Comparison of ENCODE assay signal across 1 cellular context in the genomic region with DNA sequence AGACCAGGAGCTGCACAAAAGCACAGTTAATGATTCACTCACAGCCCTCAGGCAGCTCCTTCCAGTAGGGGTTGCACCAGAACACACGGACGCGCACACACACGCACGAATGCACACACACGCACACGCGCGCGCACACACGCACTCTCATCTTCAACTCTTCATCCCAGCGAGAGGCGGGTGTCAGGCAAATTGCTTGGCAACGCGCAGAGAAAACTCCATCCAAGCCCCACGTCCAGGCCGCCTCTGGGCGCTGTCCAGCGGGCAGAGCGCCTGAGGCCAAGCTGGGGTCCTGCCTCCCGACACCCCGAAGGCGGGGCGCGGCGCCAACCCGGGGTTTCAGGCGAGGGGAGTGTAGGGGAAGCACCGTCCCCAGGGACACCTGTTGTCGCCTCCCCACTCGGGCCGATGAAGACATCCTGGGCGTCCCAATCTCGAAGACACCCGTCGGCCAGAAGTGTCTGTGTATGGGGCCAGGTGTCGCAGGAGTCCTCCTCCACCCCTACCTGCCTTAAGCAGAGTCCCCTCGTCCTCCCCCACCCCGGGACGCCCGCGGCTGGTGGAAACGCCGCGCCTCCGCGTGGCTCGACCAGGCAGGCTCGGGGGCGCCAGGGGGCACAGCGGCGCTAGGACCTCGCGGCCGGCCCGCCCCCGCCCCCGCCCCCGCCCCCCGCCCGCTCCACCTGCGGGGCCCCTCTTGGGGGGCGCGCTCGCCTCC.
A peak's percentile ranks its signal among the peaks of the same experiment; 100 is the strongest.
TF ChIP-seq lines count a peak whose summit lies in the region.

No MANE protein-coding gene starts in this region.

TF ChIP-seq in HepG2, 621 proteins besides CTCF, POLR2A, EP300 and RAD21 (continued from another document and continues in another):
- TF ChIP-seq, protein P1, sequence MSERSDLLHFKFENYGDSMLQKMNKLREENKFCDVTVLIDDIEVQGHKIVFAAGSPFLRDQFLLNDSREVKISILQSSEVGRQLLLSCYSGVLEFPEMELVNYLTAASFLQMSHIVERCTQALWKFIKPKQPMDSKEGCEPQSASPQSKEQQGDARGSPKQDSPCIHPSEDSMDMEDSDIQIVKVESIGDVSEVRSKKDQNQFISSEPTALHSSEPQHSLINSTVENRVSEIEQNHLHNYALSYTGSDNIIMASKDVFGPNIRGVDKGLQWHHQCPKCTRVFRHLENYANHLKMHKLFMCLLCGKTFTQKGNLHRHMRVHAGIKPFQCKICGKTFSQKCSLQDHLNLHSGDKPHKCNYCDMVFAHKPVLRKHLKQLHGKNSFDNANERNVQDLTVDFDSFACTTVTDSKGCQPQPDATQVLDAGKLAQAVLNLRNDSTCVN (CRISPR knock-in tag; IDR thresholded peaks at IDR 0.05; ENCODE audit: borderline replicate concordance): peak; percentile 77; the same call in 1 of the 2 replicates
- TF ChIP-seq ARID5B (CRISPR knock-in tag; IDR thresholded peaks at IDR 0.05) (peak; percentile 5; the same call in 1 of the 2 replicates), ZNF329 (CRISPR knock-in tag; IDR thresholded peaks at IDR 0.05; ENCODE audit: low read depth) (0 out of 2 replicates have a peak, but pooled peaks have one; percentile 26), ZNF205 (CRISPR knock-in tag; IDR thresholded peaks at IDR 0.05) (no peak), ZNF563 (CRISPR knock-in tag; IDR thresholded peaks at IDR 0.05) (peak; percentile 62; the same call in 1 of the 2 replicates), ELF3 (CRISPR knock-in tag; IDR thresholded peaks at IDR 0.05) (no peak), ZNF891 (CRISPR knock-in tag; IDR thresholded peaks at IDR 0.05) (peak; percentile 64; the same call in 1 of the 2 replicates), ZNF546 (CRISPR knock-in tag; conservative IDR thresholded peaks at IDR 0.05) (no peak; the same call in 1 of the 2 replicates), SOX6 (IDR thresholded peaks at IDR 0.05) (no peak), SOX6 (CRISPR knock-in tag; IDR thresholded peaks at IDR 0.05) (peak; percentile 64), ZNF615 (CRISPR knock-in tag; IDR thresholded peaks at IDR 0.05; ENCODE audit: borderline replicate concordance) (no peak), ZGPAT (CRISPR knock-in tag; IDR thresholded peaks at IDR 0.05) (0 out of 2 replicates have a peak, but pooled peaks have one; percentile 25), NKX3-1 (CRISPR knock-in tag; IDR thresholded peaks at IDR 0.05) (no peak), NONO (IDR thresholded peaks at IDR 0.05) (no peak), NONO (CRISPR knock-in tag; conservative IDR thresholded peaks at IDR 0.05) (peak; percentile 28; the same call in 1 of the 2 replicates), CHD2 (IDR thresholded peaks at IDR 0.05; ENCODE audit: low read depth, low read length) (no peak), ARNTL (CRISPR knock-in tag; IDR thresholded peaks at IDR 0.05) (no peak; the same call in 1 of the 2 replicates), ZNF670 (CRISPR knock-in tag; IDR thresholded peaks at IDR 0.05; ENCODE audit: borderline replicate concordance) (no peak), LCORL (IDR thresholded peaks at IDR 0.05) (no peak), LCORL (CRISPR knock-in tag; IDR thresholded peaks at IDR 0.05) (peak; percentile 38; the same call in 1 of the 2 replicates), SKI (IDR thresholded peaks at IDR 0.05; ENCODE audit: partially characterized antibody) (no peak), ZNF430 (CRISPR knock-in tag; IDR thresholded peaks at IDR 0.05) (peak; percentile 62; the same call in 1 of the 2 replicates), ZNF253 (CRISPR knock-in tag; IDR thresholded peaks at IDR 0.05; ENCODE audit: borderline replicate concordance) (no peak), ZNF564 (CRISPR knock-in tag; IDR thresholded peaks at IDR 0.05) (no peak; the same call in 1 of the 2 replicates), ZNF143 (CRISPR knock-in tag; IDR thresholded peaks at IDR 0.05) (0 out of 2 replicates have a peak, but pooled peaks have one; percentile 25), ZNF510 (CRISPR knock-in tag; IDR thresholded peaks at IDR 0.05; ENCODE audit: low read depth) (no peak), ETV5 (CRISPR knock-in tag; IDR thresholded peaks at IDR 0.05; ENCODE audit: borderline replicate concordance) (no peak), ZNF543 (CRISPR knock-in tag; IDR thresholded peaks at IDR 0.05) (peak; percentile 44; the same call in 1 of the 2 replicates), TBX3 (IDR thresholded peaks at IDR 0.05; ENCODE audit: borderline replicate concordance) (no peak), IRX3 (CRISPR knock-in tag; IDR thresholded peaks at IDR 0.05; ENCODE audit: borderline replicate concordance, low read depth) (peak; percentile 32), ZNF737 (CRISPR knock-in tag; IDR thresholded peaks at IDR 0.05; ENCODE audit: borderline replicate concordance) (no peak), XRCC5 (optimal IDR thresholded peaks at IDR 0.05; ENCODE audit: low read length) (peak; percentile 54), ZNF788 (CRISPR knock-in tag; IDR thresholded peaks at IDR 0.05; ENCODE audit: borderline replicate concordance) (peak; percentile 38; the same call in 1 of the 2 replicates), HDAC1 (CRISPR knock-in tag; IDR thresholded peaks at IDR 0.05) (peak; percentile 76), ZNF703 (CRISPR knock-in tag; IDR thresholded peaks at IDR 0.05; ENCODE audit: borderline replicate concordance) (peak; percentile 30; the same call in 1 of the 2 replicates), ZNF614 (CRISPR knock-in tag; IDR thresholded peaks at IDR 0.05; ENCODE audit: borderline replicate concordance) (no peak), SSRP1 (CRISPR knock-in tag; IDR thresholded peaks at IDR 0.05) (no peak), RELA (CRISPR knock-in tag; IDR thresholded peaks at IDR 0.05) (no peak), IRF9 (CRISPR knock-in tag; IDR thresholded peaks at IDR 0.05; ENCODE audit: borderline replicate concordance) (0 out of 2 replicates have a peak, but pooled peaks have one; percentile 25)
- TF ChIP-seq, protein P2, sequence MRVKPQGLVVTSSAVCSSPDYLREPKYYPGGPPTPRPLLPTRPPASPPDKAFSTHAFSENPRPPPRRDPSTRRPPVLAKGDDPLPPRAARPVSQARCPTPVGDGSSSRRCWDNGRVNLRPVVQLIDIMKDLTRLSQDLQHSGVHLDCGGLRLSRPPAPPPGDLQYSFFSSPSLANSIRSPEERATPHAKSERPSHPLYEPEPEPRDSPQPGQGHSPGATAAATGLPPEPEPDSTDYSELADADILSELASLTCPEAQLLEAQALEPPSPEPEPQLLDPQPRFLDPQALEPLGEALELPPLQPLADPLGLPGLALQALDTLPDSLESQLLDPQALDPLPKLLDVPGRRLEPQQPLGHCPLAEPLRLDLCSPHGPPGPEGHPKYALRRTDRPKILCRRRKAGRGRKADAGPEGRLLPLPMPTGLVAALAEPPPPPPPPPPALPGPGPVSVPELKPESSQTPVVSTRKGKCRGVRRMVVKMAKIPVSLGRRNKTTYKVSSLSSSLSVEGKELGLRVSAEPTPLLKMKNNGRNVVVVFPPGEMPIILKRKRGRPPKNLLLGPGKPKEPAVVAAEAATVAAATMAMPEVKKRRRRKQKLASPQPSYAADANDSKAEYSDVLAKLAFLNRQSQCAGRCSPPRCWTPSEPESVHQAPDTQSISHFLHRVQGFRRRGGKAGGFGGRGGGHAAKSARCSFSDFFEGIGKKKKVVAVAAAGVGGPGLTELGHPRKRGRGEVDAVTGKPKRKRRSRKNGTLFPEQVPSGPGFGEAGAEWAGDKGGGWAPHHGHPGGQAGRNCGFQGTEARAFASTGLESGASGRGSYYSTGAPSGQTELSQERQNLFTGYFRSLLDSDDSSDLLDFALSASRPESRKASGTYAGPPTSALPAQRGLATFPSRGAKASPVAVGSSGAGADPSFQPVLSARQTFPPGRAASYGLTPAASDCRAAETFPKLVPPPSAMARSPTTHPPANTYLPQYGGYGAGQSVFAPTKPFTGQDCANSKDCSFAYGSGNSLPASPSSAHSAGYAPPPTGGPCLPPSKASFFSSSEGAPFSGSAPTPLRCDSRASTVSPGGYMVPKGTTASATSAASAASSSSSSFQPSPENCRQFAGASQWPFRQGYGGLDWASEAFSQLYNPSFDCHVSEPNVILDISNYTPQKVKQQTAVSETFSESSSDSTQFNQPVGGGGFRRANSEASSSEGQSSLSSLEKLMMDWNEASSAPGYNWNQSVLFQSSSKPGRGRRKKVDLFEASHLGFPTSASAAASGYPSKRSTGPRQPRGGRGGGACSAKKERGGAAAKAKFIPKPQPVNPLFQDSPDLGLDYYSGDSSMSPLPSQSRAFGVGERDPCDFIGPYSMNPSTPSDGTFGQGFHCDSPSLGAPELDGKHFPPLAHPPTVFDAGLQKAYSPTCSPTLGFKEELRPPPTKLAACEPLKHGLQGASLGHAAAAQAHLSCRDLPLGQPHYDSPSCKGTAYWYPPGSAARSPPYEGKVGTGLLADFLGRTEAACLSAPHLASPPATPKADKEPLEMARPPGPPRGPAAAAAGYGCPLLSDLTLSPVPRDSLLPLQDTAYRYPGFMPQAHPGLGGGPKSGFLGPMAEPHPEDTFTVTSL (CRISPR knock-in tag; IDR thresholded peaks at IDR 0.05; ENCODE audit: borderline replicate concordance): 0 out of 2 replicates have a peak, but pooled peaks have one; percentile 46
- TF ChIP-seq, protein P3, sequence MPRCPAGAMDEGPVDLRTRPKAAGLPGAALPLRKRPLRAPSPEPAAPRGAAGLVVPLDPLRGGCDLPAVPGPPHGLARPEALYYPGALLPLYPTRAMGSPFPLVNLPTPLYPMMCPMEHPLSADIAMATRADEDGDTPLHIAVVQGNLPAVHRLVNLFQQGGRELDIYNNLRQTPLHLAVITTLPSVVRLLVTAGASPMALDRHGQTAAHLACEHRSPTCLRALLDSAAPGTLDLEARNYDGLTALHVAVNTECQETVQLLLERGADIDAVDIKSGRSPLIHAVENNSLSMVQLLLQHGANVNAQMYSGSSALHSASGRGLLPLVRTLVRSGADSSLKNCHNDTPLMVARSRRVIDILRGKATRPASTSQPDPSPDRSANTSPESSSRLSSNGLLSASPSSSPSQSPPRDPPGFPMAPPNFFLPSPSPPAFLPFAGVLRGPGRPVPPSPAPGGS (CRISPR knock-in tag; IDR thresholded peaks at IDR 0.05): peak; percentile 36; the same call in 1 of the 2 replicates
- TF ChIP-seq, protein P4, sequence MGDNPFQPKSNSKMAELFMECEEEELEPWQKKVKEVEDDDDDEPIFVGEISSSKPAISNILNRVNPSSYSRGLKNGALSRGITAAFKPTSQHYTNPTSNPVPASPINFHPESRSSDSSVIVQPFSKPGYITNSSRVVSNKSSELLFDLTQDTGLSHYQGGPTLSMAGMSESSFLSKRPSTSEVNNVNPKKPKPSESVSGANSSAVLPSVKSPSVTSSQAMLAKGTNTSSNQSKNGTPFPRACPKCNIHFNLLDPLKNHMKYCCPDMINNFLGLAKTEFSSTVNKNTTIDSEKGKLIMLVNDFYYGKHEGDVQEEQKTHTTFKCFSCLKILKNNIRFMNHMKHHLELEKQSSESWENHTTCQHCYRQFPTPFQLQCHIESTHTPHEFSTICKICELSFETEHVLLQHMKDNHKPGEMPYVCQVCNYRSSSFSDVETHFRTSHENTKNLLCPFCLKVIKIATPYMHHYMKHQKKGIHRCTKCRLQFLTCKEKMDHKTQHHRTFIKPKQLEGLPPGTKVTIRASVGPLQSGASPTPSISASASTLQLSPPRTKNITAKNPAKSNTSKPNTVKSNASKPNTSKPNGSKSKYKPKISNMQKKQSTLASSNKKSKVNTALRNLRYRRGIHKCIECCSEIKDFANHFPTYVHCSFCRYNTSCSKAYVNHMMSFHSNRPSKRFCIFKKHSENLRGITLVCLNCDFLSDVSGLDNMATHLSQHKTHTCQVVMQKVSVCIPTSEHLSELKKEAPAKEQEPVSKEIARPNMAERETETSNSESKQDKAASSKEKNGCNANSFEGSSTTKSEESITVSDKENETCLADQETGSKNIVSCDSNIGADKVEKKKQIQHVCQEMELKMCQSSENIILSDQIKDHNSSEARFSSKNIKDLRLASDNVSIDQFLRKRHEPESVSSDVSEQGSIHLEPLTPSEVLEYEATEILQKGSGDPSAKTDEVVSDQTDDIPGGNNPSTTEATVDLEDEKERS (CRISPR knock-in tag; IDR thresholded peaks at IDR 0.05): peak; percentile 84; the same call in 1 of the 2 replicates
